8 cellular contexts compared by ENCODE assay signal in the genomic region with DNA sequence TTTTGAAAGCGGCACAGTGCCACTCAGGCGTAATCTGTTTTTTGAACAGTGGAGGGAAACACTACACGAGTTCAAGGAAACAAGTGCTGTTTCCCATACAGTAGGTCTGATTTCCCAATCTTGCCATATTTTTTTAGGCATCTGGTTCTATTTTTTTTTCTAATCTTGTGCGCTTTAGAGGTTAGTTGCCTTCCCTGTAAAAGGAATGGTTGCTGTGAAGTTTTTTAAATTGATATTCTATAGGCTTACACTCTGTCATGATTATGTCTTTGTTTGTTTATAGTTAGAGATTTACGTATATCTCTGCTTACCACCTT. TPM values are rescaled to one million over a fixed set of nuclear protein-coding genes. Genes with fewer than 3 reads are reported as not detected.
A peak's percentile ranks its signal among the peaks of the same experiment; 100 is the strongest.
DNase-seq lines count a peak whose midpoint lies in the region; ATAC-seq, FAIRE-seq and TF ChIP-seq lines count a peak whose summit lies in the region.

No MANE protein-coding gene starts in this region.

- no peak overlapping the region for H2AK5ac ChIP-seq in IMR-90 (ENCODE audit: low read depth, low read length)

- peak overlapping the region; percentile 89 for H3K4me3 ChIP-seq in A549
- peak overlapping the region; percentile 61 for H3K4me3 ChIP-seq in IMR-90 (ENCODE audit: insufficient read depth, low read depth, low read length)
- H3K4me3 ChIP-seq in choroid plexus epithelial cell (ENCODE audit: low read depth, low read length) = peak overlapping the region; percentile 100
- H3K4me3 ChIP-seq in muscle layer of duodenum (ENCODE audit: low read depth in 1 of 2, low read length in 2 of 2) = peak overlapping the region; percentile 81 to 100

- in situ Hi-C loops in IMR-90 (cut with MboI; ENCODE audit: low sequenced_read_pairs) = no loop called here

- peak overlapping the region; percentile 32; the same call in 1 of the 2 replicates for H3K56ac ChIP-seq in IMR-90 (ENCODE audit: extremely low read depth, insufficient read depth, low read length)

- BruUV-seq in IMR-90 (replicated peaks; lab: Mats Ljungman, UMichigan) = no TSS peak

- H3K4ac ChIP-seq in IMR-90 (ENCODE audit: low read depth, low read length) = no peak overlapping the region

- peaks cover 0 to 27% of the 10 kb centered on the region in 2 experiments; a peak in 2 of 4 replicates for H3K79me1 ChIP-seq in IMR-90 (ENCODE audit: low read depth in 1 of 2, low read length in 2 of 2)

- peaks cover 50% of the 10 kb centered on the region for H4K20me1 ChIP-seq in IMR-90 (ENCODE audit: insufficient read depth, low read length)

- TF ChIP-seq EP300 in A549 (IDR thresholded peaks at IDR 0.05) = no peak

- no peak overlapping the region for H3K18ac ChIP-seq in IMR-90 (ENCODE audit: low read depth, low read length)

- no peak for TF ChIP-seq RAD21 in A549 (conservative IDR thresholded peaks at IDR 0.05 in 1 of 2, IDR thresholded peaks at IDR 0.05 in 1 of 2)
- TF ChIP-seq RAD21 in IMR-90 (IDR thresholded peaks at IDR 0.05; ENCODE audit: low read length) = no peak

- H4K5ac ChIP-seq in IMR-90 (ENCODE audit: low read depth, low read length) = no peak overlapping the region

- H3K14ac ChIP-seq in IMR-90 (replicated peaks; ENCODE audit: low read depth, low read length) = peak overlapping the region; percentile 49; the same call in 1 of the 2 replicates

- H3K4me1 ChIP-seq in A549 (peaks cover 14% of the 10 kb centered on the region; the same call in 2 of the 3 replicates), IMR-90 (ENCODE audit: control insufficient read depth, insufficient read depth, low read length) (no peaks in the 10 kb centered on the region; the same call in none of the 2 replicates), muscle layer of duodenum (ENCODE audit: control insufficient read depth in 1 of 2, insufficient read depth in 2 of 2, low read length in 2 of 2) (peaks cover 10 to 23% of the 10 kb centered on the region in 2 donors)

- TF ChIP-seq POLR2A in A549 (IDR thresholded peaks at IDR 0.05; ENCODE audit: low read length) = no peak
- no peak for TF ChIP-seq POLR2A in IMR-90 (IDR thresholded peaks at IDR 0.05; ENCODE audit: low read depth, low read length)

- POLR2A ChIA-PET in A549 (lab: Yijun Ruan, JAX) (interaction anchor here (0.8 to 3.6 kb wide), 3 partner anchors 9 to 64 kb away, joined by 3 to 27 read pairs (median 3); a partner anchor contains a TSS), IMR-90 (lab: Charles Lee; ENCODE audit: unreplicated experiment) (no interaction called here), HEK293T (lab: Yijun Ruan, JAX) (interaction anchor here (0.7 to 7.0 kb wide), 16 partner anchors 15 to 245 kb away, joined by 3 to 47 read pairs (median 4); a partner anchor contains a TSS)

- intact Hi-C loops in IMR-90 (cut with micrococcal nuclease) = loop anchor here (5.0 kb wide), 1 partner anchor 102 kb away; a partner anchor contains a TSS

- no peak overlapping the region for H4K91ac ChIP-seq in IMR-90 (ENCODE audit: insufficient read depth, low read depth, low read length)

- H3K9ac ChIP-seq in IMR-90 (ENCODE audit: low read depth, low read length) = peak overlapping the region; percentile 67; the same call in 1 of the 2 replicates

- WGBS in A549 (ENCODE audit: missing lambda C conversion rate) = 2% methylated on average over 5 of the region's 5 CpGs
- WGBS in IMR-90 (ENCODE audit: extremely low coverage in 2 of 2, insufficient read length in 1 of 2), 2 experiments = 0% methylated on average over 2 of the region's 5 CpGs; no CpG with 5 or more reads in 1 of the 2 experiments

- CTCF ChIA-PET in A549 (lab: Yijun Ruan, JAX) (no interaction called here), IMR-90 (lab: Yijun Ruan, JAX) (interaction anchor here (0.7 kb wide), 1 partner anchor 85 kb away, joined by 3 read pairs; a partner anchor contains a TSS), HEK293T (lab: Yijun Ruan, JAX) (interaction anchor here (1.0 kb wide), 1 partner anchor 92 kb away, joined by 4 read pairs; no protein-coding TSS in a partner anchor)

- DNase-seq in A549 (ENCODE audit: low read depth in 1 of 2, low spot score in 1 of 2) (no peak), IMR-90 (no peak), choroid plexus epithelial cell (ENCODE audit: low read depth) (no peak), NCI-H526 (lab: John Stamatoyannopoulos, UW) (no peak), KG1 (lab: John Stamatoyannopoulos, UW) (no peak), HEK293T (ENCODE audit: extremely low spot score) (no peak), D341Med (ENCODE audit: low spot score) (no peak)

- H3K36me3 ChIP-seq in IMR-90 (ENCODE audit: control insufficient read depth, insufficient read depth, low read length) = peaks cover 1% of the 10 kb centered on the region; the same call in 1 of the 2 replicates
- peaks cover 0 to 4% of the 10 kb centered on the region in 2 donors for H3K36me3 ChIP-seq in muscle layer of duodenum (ENCODE audit: control insufficient read depth in 1 of 2, insufficient read depth in 2 of 2, low read length in 2 of 2)

- dilution Hi-C loops in IMR-90 (cut with HindIII; ENCODE audit: low sequenced_read_pairs, unreplicated experiment) = no loop called here

- peak overlapping the region; percentile 94 for H2AFZ ChIP-seq in IMR-90 (replicated peaks; ENCODE audit: low read length, poor library complexity)

- peak overlapping the region; percentile 70 for H3K23ac ChIP-seq in IMR-90 (ENCODE audit: low read depth, low read length)

- H2BK5ac ChIP-seq in IMR-90 (ENCODE audit: low read depth, low read length, poor library complexity, severe bottlenecking) = no peak overlapping the region

- no peak overlapping the region for H2BK15ac ChIP-seq in IMR-90 (ENCODE audit: low read depth, low read length)

- peak overlapping the region in 1 of 2 experiments; percentile 98; a peak in 2 of 6 replicates for H3K27ac ChIP-seq in A549
- H3K27ac ChIP-seq in IMR-90 (ENCODE audit: insufficient read depth, low read length) = no peak overlapping the region; the same call in 1 of the 2 replicates
- H3K27ac ChIP-seq in muscle layer of duodenum (ENCODE audit: low read length) = peak overlapping the region; percentile 49

- H3K4me2 ChIP-seq in A549 = peak overlapping the region; percentile 94
- peak overlapping the region; percentile 87 for H3K4me2 ChIP-seq in IMR-90 (ENCODE audit: low read depth, low read length)

- H3K9me3 ChIP-seq in A549 (no peaks in the 10 kb centered on the region), IMR-90 (ENCODE audit: control insufficient read depth, insufficient read depth, low read length) (no peaks in the 10 kb centered on the region), muscle layer of duodenum (ENCODE audit: control insufficient read depth in 1 of 2, low read length in 2 of 2) (no peaks in the 10 kb centered on the region)

- ATAC-seq in A549 = no peak
- no peak for ATAC-seq in IMR-90 (ENCODE audit: low read depth)

- H2BK120ac ChIP-seq in IMR-90 (ENCODE audit: low read depth, low read length) = no peak overlapping the region

- no peak overlapping the region for H2BK20ac ChIP-seq in IMR-90 (ENCODE audit: low read depth, low read length)

- no peak for FAIRE-seq in A549 (lab: Jason Lieb, UNC)

- H3K9me1 ChIP-seq in IMR-90 (ENCODE audit: insufficient read depth, low read length) = no peaks in the 10 kb centered on the region; the same call in 1 of the 2 replicates

- H2AK9ac ChIP-seq in IMR-90 (replicated peaks; ENCODE audit: low read depth, low read length, poor library complexity) = peak overlapping the region; percentile 77

- TF ChIP-seq CTCF in A549 (IDR thresholded peaks at IDR 0.05) = no peak
- no peak for TF ChIP-seq CTCF in IMR-90 (conservative IDR thresholded peaks at IDR 0.05; ENCODE audit: low read depth, low read length)
- TF ChIP-seq CTCF in choroid plexus epithelial cell (conservative IDR thresholded peaks at IDR 0.05; ENCODE audit: low read depth, low read length) = peak; percentile 20

- H4K8ac ChIP-seq in IMR-90 (ENCODE audit: low read depth in 2 of 2, low read length in 2 of 2) = no peak overlapping the region

- H3K27me3 ChIP-seq in IMR-90 (ENCODE audit: control insufficient read depth, insufficient read depth, low read length) (no peaks in the 10 kb centered on the region), muscle layer of duodenum (ENCODE audit: low read depth, low read length) (no peaks in the 10 kb centered on the region)

TF ChIP-seq in A549, 52 proteins besides CTCF, POLR2A, EP300 and RAD21 (continues in another document):
- TF ChIP-seq POLR2AphosphoS2 (conservative IDR thresholded peaks at IDR 0.05; ENCODE audit: low read length) = no peak

TF ChIP-seq in HEK293T, 16 proteins besides CTCF, POLR2A, EP300 and RAD21 (continues in another document):
- TF ChIP-seq TARDBP (IDR thresholded peaks at IDR 0.05) (no peak), ZNF384 (IDR thresholded peaks at IDR 0.05) (no peak)

RNA-seq across cellular contexts. Expression of a gene that starts 1.2 kb away (rescaled TPM):
- 101 and 139 TPM in 2 replicates for polyA plus RNA-seq in A549 (2011; rRNA removed)
- 129 and 138 TPM in 2 replicates for polyA plus RNA-seq in A549 (2012; cell fraction: cytosol; rRNA removed)
- 108 and 124 TPM in 2 replicates for polyA plus RNA-seq in A549 (2012; cell fraction: nucleus; rRNA removed)
- 262 to 273 TPM (median 272 TPM) in 3 replicates for polyA plus RNA-seq in A549 (2017; fragmentation: RNase III; extraction: RNeasy Plus Mini Kit Qiagen cat#74134 plus additional on column Dnase treatment)
- polyA minus RNA-seq in A549 (2011; rRNA and poly(A)+ RNA removed) = 42.9 and 82.8 TPM in 2 replicates
- total RNA-seq in IMR-90 (2012; rRNA removed) = 56.6 and 85.0 TPM in 2 replicates
- polyA plus RNA-seq in IMR-90 (2012; rRNA removed) = 98.2 and 124 TPM in 2 replicates
- polyA plus RNA-seq in IMR-90 (2012; cell fraction: cytosol; rRNA removed) = 38.2 and 66.5 TPM in 2 replicates
- 47.5 and 89.7 TPM in 2 replicates for polyA plus RNA-seq in IMR-90 (2012; cell fraction: nucleus; rRNA removed; ENCODE audit: low replicate concordance)

RNA-seq across cellular contexts. Expression of a gene that starts 34.4 kb away (rescaled TPM):
- polyA plus RNA-seq in A549 (2011; rRNA removed) = 110 and 139 TPM in 2 replicates
- 116 and 122 TPM in 2 replicates for polyA plus RNA-seq in A549 (2012; cell fraction: cytosol; rRNA removed)
- polyA plus RNA-seq in A549 (2012; cell fraction: nucleus; rRNA removed) = 105 and 119 TPM in 2 replicates
- 77.3 to 92.8 TPM (median 89.0 TPM) in 3 replicates for polyA plus RNA-seq in A549 (2017; fragmentation: RNase III; extraction: RNeasy Plus Mini Kit Qiagen cat#74134 plus additional on column Dnase treatment)
- polyA minus RNA-seq in A549 (2011; rRNA and poly(A)+ RNA removed) = 110 and 117 TPM in 2 replicates
- 122 and 151 TPM in 2 replicates for total RNA-seq in IMR-90 (2012; rRNA removed)
- 141 and 144 TPM in 2 replicates for polyA plus RNA-seq in IMR-90 (2012; rRNA removed)
- 162 and 164 TPM in 2 replicates for polyA plus RNA-seq in IMR-90 (2012; cell fraction: cytosol; rRNA removed)
- polyA plus RNA-seq in IMR-90 (2012; cell fraction: nucleus; rRNA removed; ENCODE audit: low replicate concordance) = 137 and 158 TPM in 2 replicates

RNA-seq across cellular contexts. Expression of a gene that starts 38.8 kb away (rescaled TPM):
- polyA plus RNA-seq in A549 (2011; rRNA removed) (0.38 and 0.50 TPM in 2 replicates), A549 (2017; fragmentation: RNase III; extraction: RNeasy Plus Mini Kit Qiagen cat#74134 plus additional on column Dnase treatment) (0.26 to 0.66 TPM (median 0.49 TPM) in 3 replicates), IMR-90 (2012; rRNA removed) (0.26 and 0.30 TPM in 2 replicates)
- 0.26 and 0.35 TPM in 2 replicates for polyA plus RNA-seq in A549 (2012; cell fraction: cytosol; rRNA removed)
- polyA plus RNA-seq in A549 (2012; cell fraction: nucleus; rRNA removed) = 3.4 TPM in 2 replicates
- 1.7 and 2.0 TPM in 2 replicates for polyA minus RNA-seq in A549 (2011; rRNA and poly(A)+ RNA removed)
- total RNA-seq in IMR-90 (2012; rRNA removed) = 0.18 and 0.56 TPM in 2 replicates
- 0.09 and 0.26 TPM in 2 replicates for polyA plus RNA-seq in IMR-90 (2012; cell fraction: cytosol; rRNA removed)
- 2.4 and 3.6 TPM in 2 replicates for polyA plus RNA-seq in IMR-90 (2012; cell fraction: nucleus; rRNA removed; ENCODE audit: low replicate concordance)
